ENCODE assay signal across 8 cellular contexts in the genomic region with DNA sequence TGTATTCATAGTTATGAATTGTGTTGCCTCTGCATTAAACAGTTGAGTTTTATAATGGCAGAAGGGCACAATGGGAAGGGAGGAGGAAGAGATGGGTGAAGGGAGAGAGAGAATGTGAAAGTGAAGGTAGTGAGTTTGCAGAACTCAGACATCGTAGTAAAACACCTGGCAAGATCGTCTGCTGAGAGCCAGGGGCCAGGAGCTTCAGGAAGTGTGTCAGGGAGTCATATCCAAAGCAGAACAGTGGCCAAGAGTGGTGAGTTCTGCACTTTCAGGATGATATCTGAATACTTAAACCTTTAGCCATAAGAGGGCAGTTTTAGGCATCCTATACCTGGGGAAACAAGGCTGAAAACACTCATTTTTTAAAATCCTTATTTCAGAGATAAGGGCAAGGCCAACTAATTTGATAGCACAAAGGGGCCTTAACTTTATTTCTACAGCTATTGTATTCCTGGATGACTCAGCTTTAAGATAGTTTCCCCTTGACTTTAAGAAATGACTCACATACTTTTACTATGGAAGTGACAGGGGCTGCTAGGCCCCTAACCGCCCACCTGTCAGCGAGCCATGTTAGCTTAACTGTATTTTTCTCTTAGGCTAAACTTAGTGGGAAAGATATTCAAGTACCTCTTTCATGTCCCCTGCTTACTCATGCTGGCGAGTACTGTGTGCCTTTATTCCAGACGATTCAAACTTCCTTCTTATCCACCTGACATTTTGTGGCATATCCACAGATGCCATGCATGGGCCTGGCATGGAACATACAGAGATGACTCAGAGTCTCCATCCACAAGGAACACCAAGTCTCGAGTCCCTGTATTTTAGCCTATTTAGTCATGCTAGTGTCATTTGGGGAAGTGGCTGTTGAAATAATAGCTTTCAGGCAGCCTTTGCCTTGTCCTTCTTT. TPM values are rescaled to one million over a fixed set of nuclear protein-coding genes. Genes with fewer than 3 reads are reported as not detected.
DNase-seq lines count a peak whose midpoint lies in the region; ATAC-seq, FAIRE-seq and TF ChIP-seq lines count a peak whose summit lies in the region.

No MANE protein-coding gene starts in this region.

- no peak for TF ChIP-seq CTCF in D721Med (IDR thresholded peaks at IDR 0.05; ENCODE audit: insufficient read depth, missing control alignments)

- ATAC-seq in GM19395 (IDR thresholded peaks at IDR 0.05; ENCODE audit: unreplicated experiment) (peak; percentile 86), HG03378 (IDR thresholded peaks at IDR 0.05; ENCODE audit: unreplicated experiment) (peak; percentile 73), esophagus mucosa (peak; percentile 78)

- no peaks in the 10 kb centered on the region for H3K27me3 ChIP-seq in skeletal muscle tissue (ENCODE audit: control insufficient read depth in 3 of 3, insufficient read depth in 3 of 3, low read length in 3 of 3)

- peaks cover 17% of the 10 kb centered on the region for H3K4me1 Mint-ChIP-seq in activated CD4-positive, alpha-beta T cell treated with anti-CD3 and anti-CD28 coated beads, Interleukin-2, amount 10 ng/mL, durations not matched to agents 24 days and 14 days

- DNase-seq in AG08396 (ENCODE audit: low spot score) (peak; percentile 25), NCI-H446 (lab: John Stamatoyannopoulos, UW) (no peak), D721Med (ENCODE audit: insufficient read length, low spot score) (no peak)
- DNase-seq in activated CD4-positive, alpha-beta T cell treated with anti-CD3 and anti-CD28 coated beads, Interleukin-2, amount 10 ng/mL, durations not matched to agents 24 days and 14 days = peak; percentile 66

- H3K27ac Mint-ChIP-seq in activated CD4-positive, alpha-beta T cell treated with anti-CD3 and anti-CD28 coated beads, Interleukin-2, amount 10 ng/mL, durations not matched to agents 24 days and 14 days = peak overlapping the region; percentile 86

- peak overlapping the region; percentile 88 for H3K27ac ChIP-seq in skeletal muscle tissue (ENCODE audit: low read depth, low read length)

- no peak for FAIRE-seq in D721Med (lab: Jason Lieb, UNC)

- no peaks in the 10 kb centered on the region for H3K36me3 ChIP-seq in skeletal muscle tissue (ENCODE audit: control insufficient read depth in 3 of 3, insufficient read depth in 3 of 3, low read length in 3 of 3)

- peak overlapping the region in 1 of 3 donors; percentile 34 for H3K9ac ChIP-seq in skeletal muscle tissue (ENCODE audit: low read depth in 1 of 3, low read length in 3 of 3)

- H3K4me3 Mint-ChIP-seq in activated CD4-positive, alpha-beta T cell treated with anti-CD3 and anti-CD28 coated beads, Interleukin-2, amount 10 ng/mL, durations not matched to agents 24 days and 14 days = peak overlapping the region; percentile 69

- peaks cover 13% of the 10 kb centered on the region for H3K36me3 Mint-ChIP-seq in activated CD4-positive, alpha-beta T cell treated with anti-CD3 and anti-CD28 coated beads, Interleukin-2, amount 10 ng/mL, durations not matched to agents 24 days and 14 days (ENCODE audit: low read depth)

- peaks cover 31 to 59% (median 38%) of the 10 kb centered on the region in 3 donors for H3K4me1 ChIP-seq in skeletal muscle tissue (ENCODE audit: control insufficient read depth in 3 of 3, insufficient read depth in 3 of 3, low read length in 3 of 3)

- no peaks in the 10 kb centered on the region for H3K9me3 ChIP-seq in skeletal muscle tissue (ENCODE audit: control insufficient read depth in 3 of 3, low read length in 3 of 3)

- no peak overlapping the region for H3K4me3 ChIP-seq in skeletal muscle tissue (ENCODE audit: low read length in 3 of 3)

- H3K27me3 Mint-ChIP-seq in activated CD4-positive, alpha-beta T cell treated with anti-CD3 and anti-CD28 coated beads, Interleukin-2, amount 10 ng/mL, durations not matched to agents 24 days and 14 days = no peaks in the 10 kb centered on the region

- no peaks in the 10 kb centered on the region for H3K9me3 Mint-ChIP-seq in activated CD4-positive, alpha-beta T cell treated with anti-CD3 and anti-CD28 coated beads, Interleukin-2, amount 10 ng/mL, durations not matched to agents 24 days and 14 days

- intact Hi-C loops in activated CD4-positive, alpha-beta T cell treated with anti-CD3 and anti-CD28 coated beads, Interleukin-2, amount 10 ng/mL, durations not matched to agents 24 days and 14 days (cut with micrococcal nuclease) = loop anchor here (1.0 to 5.0 kb wide), 4 partner anchors 13 to 250 kb away; a partner anchor contains a TSS

RNA-seq across cellular contexts. Expression of a gene that starts 53.9 kb away (rescaled TPM):
- total RNA-seq in activated CD4-positive, alpha-beta T cell treated with anti-CD3 and anti-CD28 coated beads, Interleukin-2, amount 10 ng/mL, durations not matched to agents 24 days and 14 days = not detected in 2 replicates
- total RNA-seq in esophagus mucosa (not detected), skeletal muscle tissue (0.52 TPM)

Comparison
In these comparisons a context has a peak if more than half of its experiments do, and no peak if none do; other contexts are left out.
1. DNase-seq: peak in AG08396 (single experiment) and activated CD4-positive, alpha-beta T cell treated with anti-CD3 and anti-CD28 coated beads, Interleukin-2, amount 10 ng/mL, durations not matched to agents 24 days and 14 days (single experiment); none in NCI-H446 (0 of 2) and D721Med (single experiment).
2. Peak in every context shown above with its lines, with median percentiles within 50 percentile points of each other: ATAC-seq.